ENCODE assay signal across 19 cellular contexts in the genomic region with DNA sequence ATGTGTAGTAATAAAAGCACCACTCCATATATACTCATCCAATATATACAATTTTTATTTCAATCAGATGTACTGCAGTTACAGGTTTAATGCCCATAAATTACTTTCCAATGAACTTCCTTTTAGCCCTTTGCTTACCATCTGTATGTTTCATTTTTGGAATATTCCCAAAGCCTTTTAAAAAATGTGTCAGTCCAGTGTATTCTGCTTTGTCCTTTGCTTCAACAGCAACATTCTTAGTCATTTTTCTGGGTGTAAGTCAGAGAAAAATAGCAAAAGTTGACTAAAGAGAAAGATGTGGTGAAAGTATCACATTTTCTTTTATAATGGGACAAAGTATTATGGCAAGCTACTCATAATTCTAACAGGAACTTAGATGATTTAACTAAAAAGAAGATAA. TPM values are rescaled to one million over a fixed set of nuclear protein-coding genes. Genes with fewer than 3 reads are reported as not detected.
A peak's percentile ranks its signal among the peaks of the same experiment; 100 is the strongest.
DNase-seq lines count a peak whose midpoint lies in the region; ATAC-seq, FAIRE-seq and TF ChIP-seq lines count a peak whose summit lies in the region.
"Had no signal": no experiment of that assay in that cellular context is flagged by ENCODE, and none has a peak within 500 bp of the region (broad histone marks: within the 10 kb centered on the region; RNA-seq: fewer than 3 reads in every experiment).

No MANE protein-coding gene starts in this region.

- H3K4me1 ChIP-seq in GM12878 (ENCODE audit: control insufficient read depth, insufficient read depth, low read length): peaks cover 49% of the 10 kb centered on the region
- H3K4me1 ChIP-seq in mesenchymal stem cell (ENCODE audit: control insufficient read depth, insufficient read depth, low read depth, low read length): peaks cover 9% of the 10 kb centered on the region
- H3K4me1 ChIP-seq in upper lobe of right lung: peaks cover 20% of the 10 kb centered on the region

- in situ Hi-C loops in GM12878 (cut with MboI): no loop called here

- SMC1A ChIA-PET in GM12878 (lab: Charles Lee; ENCODE audit: uncharacterized antibody, unreplicated experiment): interaction anchor here (1.0 to 2.3 kb wide), 7 partner anchors 10 to 36 kb away, joined by 3 to 21 read pairs (median 4); a partner anchor contains a TSS

- H3K36me3 ChIP-seq in GM12878 (ENCODE audit: control insufficient read depth in 2 of 2, insufficient read depth in 2 of 2, low read length in 1 of 2) (peaks cover 0 to 6% of the 10 kb centered on the region in 2 experiments; a peak in 1 of 4 replicates), mesenchymal stem cell (ENCODE audit: control insufficient read depth in 1 of 2, insufficient read depth in 2 of 2, low read depth in 1 of 2, low read length in 2 of 2) (no peaks in the 10 kb centered on the region), upper lobe of right lung (no peaks in the 10 kb centered on the region)
- H3K36me3 ChIP-seq: thyroid gland had no signal

- no peak overlapping the region for H3K23ac ChIP-seq in mesenchymal stem cell (ENCODE audit: low read length in 2 of 2)

- TF ChIP-seq CTCF in GM12878 (IDR thresholded peaks at IDR 0.05 in 2 of 3, conservative IDR thresholded peaks at IDR 0.05 in 1 of 3; ENCODE audit: control insufficient read depth in 2 of 3, extremely low read depth in 1 of 3, insufficient read depth in 1 of 3, low read depth in 3 of 3, low read length in 3 of 3) (no peak), upper lobe of right lung (IDR thresholded peaks at IDR 0.05) (no peak)

- H2BK15ac ChIP-seq in mesenchymal stem cell (ENCODE audit: low read depth, poor library complexity, severe bottlenecking): no peak overlapping the region

- RAD21 ChIA-PET in GM12878 (lab: Charles Lee; ENCODE audit: unreplicated experiment): interaction anchor here (1.4 to 1.8 kb wide), 2 partner anchors 10 to 15 kb away, joined by 4 to 5 read pairs; a partner anchor contains a TSS

- H4K91ac ChIP-seq in mesenchymal stem cell (ENCODE audit: low read length): no peak overlapping the region

- CTCF ChIA-PET in GM12878 (lab: Yijun Ruan, JAX): interaction anchor here (0.7 to 1.8 kb wide), 5 partner anchors 10 to 134 kb away, joined by 3 to 4 read pairs (median 3); a partner anchor contains a TSS

- H3K27me3 ChIP-seq in GM12878 (replicated peaks in 1 of 2; ENCODE audit: control insufficient read depth in 2 of 2, insufficient read depth in 2 of 2, low read length in 1 of 2) (no peaks in the 10 kb centered on the region), mesenchymal stem cell (ENCODE audit: control insufficient read depth in 1 of 2, insufficient read depth in 1 of 2, low read length in 2 of 2) (no peaks in the 10 kb centered on the region), upper lobe of right lung (no peaks in the 10 kb centered on the region)
- H3K27me3 ChIP-seq: thyroid gland had no signal

- TF ChIP-seq RAD21 in GM12878 (IDR thresholded peaks at IDR 0.05; ENCODE audit: insufficient read depth, low read depth, low read length): no peak

- H2AFZ ChIP-seq in GM12878 (ENCODE audit: control insufficient read depth, low read depth, low read length) (no peak overlapping the region), mesenchymal stem cell (ENCODE audit: low read depth, low read length) (no peak overlapping the region)

- H2BK120ac ChIP-seq in mesenchymal stem cell (ENCODE audit: low read depth, low read length): no peak overlapping the region

- no peak for FAIRE-seq in GM12878 (lab: Jason Lieb, UNC)
- FAIRE-seq: G401.6 had no signal

- BruUV-seq in GM12878 (replicated peaks; lab: Mats Ljungman, UMichigan): no TSS peak

- H4K20me1 ChIP-seq in GM12878 (ENCODE audit: control insufficient read depth, insufficient read depth): no peaks in the 10 kb centered on the region

- ATAC-seq in Right ventricle myocardium superior (ENCODE audit: poor library complexity) (peak; percentile 14), left cardiac atrium (no peak), GM12878 (no peak), upper lobe of right lung (no peak), GM21619 (IDR thresholded peaks at IDR 0.05; ENCODE audit: unreplicated experiment) (no peak)
- ATAC-seq: naive thymus-derived CD8-positive, alpha-beta T cell had no signal

- H2BK12ac ChIP-seq in mesenchymal stem cell (ENCODE audit: low read length in 2 of 2): no peak overlapping the region

- H3K79me1 ChIP-seq in mesenchymal stem cell (replicated peaks; ENCODE audit: low read length, poor library complexity, severe bottlenecking): peaks cover 5% of the 10 kb centered on the region

- H3K4ac ChIP-seq in mesenchymal stem cell (ENCODE audit: low read depth in 1 of 2, low read length in 2 of 2): no peak overlapping the region

- no peak overlapping the region for H3K14ac ChIP-seq in mesenchymal stem cell (ENCODE audit: low read length in 2 of 2)

- no peak overlapping the region for H3K4me3 ChIP-seq in GM12878
- no peak overlapping the region for H3K4me3 ChIP-seq in mesenchymal stem cell (ENCODE audit: insufficient read depth in 1 of 2, low read depth in 1 of 2, low read length in 2 of 2)
- H3K4me3 ChIP-seq in upper lobe of right lung: no peak overlapping the region
- H3K4me3 ChIP-seq: thyroid gland had no signal

- no peak for TF ChIP-seq EP300 in GM12878 (IDR thresholded peaks at IDR 0.05; ENCODE audit: borderline replicate concordance in 1 of 2, control insufficient read depth in 1 of 2, low read depth in 2 of 2, low read length in 2 of 2)

- POLR2A ChIA-PET in GM12878 (lab: Charles Lee): interaction anchor here (1.6 to 1.8 kb wide), 2 partner anchors 14 to 24 kb away, joined by 6 to 10 read pairs; no protein-coding TSS in a partner anchor

- no peaks in the 10 kb centered on the region for H3K9me3 ChIP-seq in GM12878 (replicated peaks; ENCODE audit: control insufficient read depth, insufficient read depth, low read length)
- no peaks in the 10 kb centered on the region for H3K9me3 ChIP-seq in mesenchymal stem cell (ENCODE audit: control insufficient read depth, low read length)
- no peaks in the 10 kb centered on the region for H3K9me3 ChIP-seq in upper lobe of right lung
- H3K9me3 ChIP-seq: thyroid gland had no signal

- H3K4me2 ChIP-seq in GM12878 (ENCODE audit: control insufficient read depth, insufficient read depth): no peak overlapping the region; the same call in none of the 2 replicates
- H3K4me2 ChIP-seq in mesenchymal stem cell (ENCODE audit: low read length, poor library complexity, severe bottlenecking): no peak overlapping the region

- no peak for TF ChIP-seq POLR2A in GM12878 (IDR thresholded peaks at IDR 0.05; ENCODE audit: low read depth, low read length)

- H3K79me2 ChIP-seq in GM12878 (ENCODE audit: control insufficient read depth, insufficient read depth, low read length): peaks cover 88% of the 10 kb centered on the region

- no peak overlapping the region for H4K8ac ChIP-seq in mesenchymal stem cell (ENCODE audit: low read length)

- H2BK5ac ChIP-seq in mesenchymal stem cell (ENCODE audit: low read depth, low read length, poor library complexity, severe bottlenecking): no peak overlapping the region

- DNase-seq in Right ventricle myocardium superior: no peak
- DNase-seq in left cardiac atrium: no peak
- no peak for DNase-seq in GM12878 (ENCODE audit: low read depth, low spot score)
- peak; percentile 26 for DNase-seq in mesenchymal stem cell
- no peak for DNase-seq in upper lobe of right lung
- DNase-seq in DMS114 treated with DMSO at 0.1 percent for 48 hours (lab: John Stamatoyannopoulos, UW; ENCODE audit: unreplicated experiment): no peak
- no peak for DNase-seq in activated CD4-positive, alpha-beta T cell treated with anti-CD3 and anti-CD28 coated beads for 48 hours
- DNase-seq: activated CD4-positive, CD25-positive, alpha-beta regulatory T cell; activated effector memory CD4-positive, alpha-beta T cell treated with Interleukin-2 at 50 U/mL for 16 hours; aorta; CD8-positive, alpha-beta memory T cell; left ventricle myocardium superior; naive thymus-derived CD8-positive, alpha-beta T cell; NCI-H2081; NCI-H526 treated with DMSO at 0.1 percent for 48 hours; thyroid gland had no signal

- H3K9ac ChIP-seq in GM12878 (ENCODE audit: control insufficient read depth, insufficient read depth, low read length): no peak overlapping the region
- H3K9ac ChIP-seq in mesenchymal stem cell (ENCODE audit: low read length): peak overlapping the region; percentile 31

- no peak overlapping the region for H3K18ac ChIP-seq in mesenchymal stem cell (ENCODE audit: low read depth in 1 of 2, low read length in 2 of 2)

- H2AK5ac ChIP-seq in mesenchymal stem cell (ENCODE audit: low read length, severe bottlenecking): no peak overlapping the region

- H3K27ac ChIP-seq in GM12878 (ENCODE audit: control insufficient read depth, insufficient read depth) (peak overlapping the region; percentile 79; the same call in 1 of the 2 replicates), mesenchymal stem cell (ENCODE audit: low read length, poor library complexity, severe bottlenecking) (peak overlapping the region; percentile 75), upper lobe of right lung (peak overlapping the region; percentile 42)
- H3K27ac ChIP-seq: 22Rv1, thyroid gland had no signal

- intact Hi-C loops in Right ventricle myocardium superior (cut with DNase I) (no loop called here), left cardiac atrium (cut with DNase I) (no loop called here), GM12878 (cut with micrococcal nuclease; ENCODE audit: unreplicated experiment) (no loop called here), upper lobe of right lung (cut with DNase I) (no loop called here)

RNA-seq across cellular contexts. Expression of a gene that starts 15.2 kb away (rescaled TPM):
- total RNA-seq in Right ventricle myocardium superior: 10.2 TPM
- 10 to 100 TPM; 30.3 to 34.4 TPM for total RNA-seq in left cardiac atrium
- 131 and 135 TPM in 2 replicates for total RNA-seq in GM12878 (2013; cell fraction: nucleolus; rRNA removed)
- 65.3 and 77.4 TPM in 2 replicates for total RNA-seq in GM12878 (2014; rRNA removed)
- 62.3 and 63.9 TPM in 2 replicates for total RNA-seq in GM12878 (2014; rRNA removed; fragmentation: Illumina TruSeq; extraction: Trizol)
- total RNA-seq in GM12878 (2021): 75.1 and 76.4 TPM in 2 replicates
- 20.3 TPM for polyA plus RNA-seq in GM12878 (2011; ENCODE audit: low read depth)
- 12.2 and 12.6 TPM in 2 replicates for polyA plus RNA-seq in GM12878 (2011; rRNA removed)
- 6.7 and 9.5 TPM in 2 replicates for polyA plus RNA-seq in GM12878 (2011; cell fraction: cytosol; rRNA removed)
- polyA plus RNA-seq in GM12878 (2011; cell fraction: nucleus; rRNA removed): 14.6 and 17.6 TPM in 2 replicates
- 22.5 and 29.0 TPM in 2 replicates for polyA plus RNA-seq in GM12878 (2012)
- polyA plus RNA-seq in GM12878 (2014; fragmentation: Illumina TruSeq; extraction: Trizol): 51.8 and 58.9 TPM in 2 replicates
- 10 to 100 TPM; 17.1 to 24.2 TPM for polyA plus RNA-seq in GM12878 (2014; fragmentation: Nextera tagmentation; extraction: Ambion mirVana)
- 35.9 and 38.6 TPM in 2 replicates for polyA plus RNA-seq in GM12878 (2014; rRNA removed)
- 10 to 100 TPM; 43.0 TPM for polyA plus RNA-seq in GM12878 (2016; fragmentation: Nextera tagmentation; extraction: Ambion mirVana)
- polyA minus RNA-seq in GM12878 (2011; rRNA and poly(A)+ RNA removed): 23.2 and 26.4 TPM in 2 replicates
- polyA minus RNA-seq in GM12878 (2011; cell fraction: cytosol; rRNA and poly(A)+ RNA removed): 3.8 and 3.9 TPM in 2 replicates
- polyA minus RNA-seq in GM12878 (2011; cell fraction: nucleus; rRNA and poly(A)+ RNA removed): 17.5 and 26.1 TPM in 2 replicates
- polyA plus RNA-seq in mesenchymal stem cell (2013, experiment 1 of 2): 32.5 TPM
- polyA plus RNA-seq in mesenchymal stem cell (2013, experiment 2 of 2): 32.4 TPM
- 47.6 TPM for total RNA-seq in upper lobe of right lung
